ENCODE assay signal across 1 cellular context in genomic region chr9:38440511-38440910, GRCh38.
TF ChIP-seq lines count a peak whose summit lies in the region.

No MANE protein-coding gene starts in this region.

TF ChIP-seq in HepG2, 621 proteins besides CTCF, POLR2A, EP300 and RAD21:
- TF ChIP-seq GMEB2 (CRISPR knock-in tag; IDR thresholded peaks at IDR 0.05; ENCODE audit: low read depth), result no peak
- no peak for TF ChIP-seq MTA3 (CRISPR knock-in tag; IDR thresholded peaks at IDR 0.05)
- TF ChIP-seq ZIK1 (CRISPR knock-in tag; IDR thresholded peaks at IDR 0.05; ENCODE audit: borderline replicate concordance, low read depth), result no peak
- no peak for TF ChIP-seq NCOR1 (IDR thresholded peaks at IDR 0.05; ENCODE audit: borderline replicate concordance, low read length)
- no peak for TF ChIP-seq CEBPZ (IDR thresholded peaks at IDR 0.05; ENCODE audit: low read length)
- TF ChIP-seq TRIM24 (CRISPR knock-in tag; IDR thresholded peaks at IDR 0.05), result no peak
- no peak for TF ChIP-seq ZNF556 (CRISPR knock-in tag; IDR thresholded peaks at IDR 0.05; ENCODE audit: borderline replicate concordance)
- no peak for TF ChIP-seq KAT7 (CRISPR knock-in tag; IDR thresholded peaks at IDR 0.05; ENCODE audit: borderline replicate concordance)
- no peak for TF ChIP-seq RXRA (CRISPR knock-in tag; IDR thresholded peaks at IDR 0.05)
- TF ChIP-seq ZNF124 (CRISPR knock-in tag; IDR thresholded peaks at IDR 0.05), result no peak
- TF ChIP-seq ZNF570 (CRISPR knock-in tag; IDR thresholded peaks at IDR 0.05; ENCODE audit: borderline replicate concordance), result no peak
